ENCODE assay signal across 9 cellular contexts in the genomic region with DNA sequence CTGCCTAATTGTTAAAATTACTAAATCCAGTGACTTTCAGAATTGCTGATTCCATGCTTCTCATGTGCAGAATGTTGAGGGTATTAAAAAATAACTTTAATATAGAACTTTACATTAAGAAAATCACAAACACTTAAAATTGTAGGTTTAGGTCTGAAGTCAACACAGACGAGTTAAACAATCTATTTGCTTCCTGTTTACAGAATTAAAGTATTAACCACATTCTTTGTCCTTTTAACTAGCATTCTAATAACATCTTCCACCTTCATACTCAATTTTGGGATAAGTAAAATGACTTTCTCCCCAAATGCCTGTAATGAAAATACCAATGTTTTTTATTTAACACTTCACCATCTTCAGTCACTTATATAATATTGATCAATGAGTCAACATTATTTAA. TPM values are rescaled to one million over a fixed set of nuclear protein-coding genes. Genes with fewer than 3 reads are reported as not detected.
DNase-seq lines count a peak whose midpoint lies in the region; ATAC-seq and TF ChIP-seq lines count a peak whose summit lies in the region.
"Had no signal": no experiment of that assay in that cellular context is flagged by ENCODE, and none has a peak within 500 bp of the region (broad histone marks: within the 10 kb centered on the region; RNA-seq: fewer than 3 reads in every experiment).

No MANE protein-coding gene starts in this region.

- POLR2A ChIA-PET in activated CD8-positive, alpha-beta T cell treated with anti-CD3 and anti-CD28 coated beads, Interleukin-2, amount 10 ng/mL, durations not matched to agents 7 days and 5 days (lab: Charles Lee) = interaction anchor here (2.7 kb wide), 1 partner anchor 25 kb away, joined by 7 read pairs; no protein-coding TSS in a partner anchor

- no peak for DNase-seq in HFF-Myc (ENCODE audit: extremely low read depth, low read depth)
- DNase-seq in activated CD8-positive, alpha-beta T cell treated with anti-CD3 and anti-CD28 coated beads, Interleukin-2, amount 10 ng/mL, durations not matched to agents 7 days and 5 days = no peak
- DNase-seq in hepatocyte (ENCODE audit: low spot score) = no peak
- no peak for DNase-seq in dermis blood vessel endothelial cell

- H3K4me1 ChIP-seq in hepatocyte (ENCODE audit: insufficient read depth) (peaks cover 52% of the 10 kb centered on the region), skeletal muscle tissue (ENCODE audit: control insufficient read depth in 3 of 3, insufficient read depth in 3 of 3, low read length in 3 of 3) (peaks cover 28 to 53% (median 32%) of the 10 kb centered on the region in 3 donors)

- no peak overlapping the region for H2AFZ ChIP-seq in hepatocyte

- H3K27ac ChIP-seq in hepatocyte (no peak overlapping the region), skeletal muscle tissue (ENCODE audit: low read depth, low read length) (peak overlapping the region; percentile 33)
- H3K27ac ChIP-seq: HL-60 had no signal

- H3K9me3 ChIP-seq in hepatocyte (ENCODE audit: low read depth) (no peaks in the 10 kb centered on the region), skeletal muscle tissue (ENCODE audit: control insufficient read depth in 3 of 3, low read length in 3 of 3) (no peaks in the 10 kb centered on the region)

- 30% methylated on average over 1 of the region's 1 CpG for WGBS in hepatocyte (ENCODE audit: low lambda C conversion rate, missing lambda C conversion rate)

- H3K36me3 ChIP-seq in hepatocyte (replicated peaks; ENCODE audit: insufficient read depth, low read depth) = no peaks in the 10 kb centered on the region
- H3K36me3 ChIP-seq in skeletal muscle tissue (ENCODE audit: control insufficient read depth in 3 of 3, insufficient read depth in 3 of 3, low read length in 3 of 3) = no peaks in the 10 kb centered on the region

- H3K4me3 ChIP-seq in HFF-Myc (replicated peaks; ENCODE audit: low read depth, low read length) (peak overlapping the region; percentile 90), hepatocyte (no peak overlapping the region), skeletal muscle tissue (ENCODE audit: low read length in 3 of 3) (peak overlapping the region in 2 of 3 donors; percentile 1 to 36)

- peak overlapping the region; percentile 56 for H3K4me3 Mint-ChIP-seq in activated CD8-positive, alpha-beta T cell treated with anti-CD3 and anti-CD28 coated beads, Interleukin-2, amount 10 ng/mL, durations not matched to agents 7 days and 5 days

- H3K27ac Mint-ChIP-seq in activated CD8-positive, alpha-beta T cell treated with anti-CD3 and anti-CD28 coated beads, Interleukin-2, amount 10 ng/mL, durations not matched to agents 7 days and 5 days = no peak overlapping the region

- peaks cover 14% of the 10 kb centered on the region for H3K27me3 Mint-ChIP-seq in activated CD8-positive, alpha-beta T cell treated with anti-CD3 and anti-CD28 coated beads, Interleukin-2, amount 10 ng/mL, durations not matched to agents 7 days and 5 days (ENCODE audit: low read depth)

- CTCF ChIA-PET in activated CD8-positive, alpha-beta T cell treated with anti-CD3 and anti-CD28 coated beads, Interleukin-2, amount 10 ng/mL, durations not matched to agents 7 days and 5 days (lab: Charles Lee) = interaction anchor here (1.0 to 2.4 kb wide), 5 partner anchors 25 to 510 kb away, joined by 3 to 11 read pairs (median 3); a partner anchor contains a TSS

- H3K4me2 ChIP-seq in hepatocyte = peak overlapping the region; percentile 89

- TF ChIP-seq CTCF in HFF-Myc (IDR thresholded peaks at IDR 0.05; ENCODE audit: low read depth, low read length, missing control alignments) = no peak
- TF ChIP-seq CTCF in hepatocyte (IDR thresholded peaks at IDR 0.05; ENCODE audit: poor library complexity) = no peak

- peaks cover 42% of the 10 kb centered on the region for H3K4me1 Mint-ChIP-seq in activated CD8-positive, alpha-beta T cell treated with anti-CD3 and anti-CD28 coated beads, Interleukin-2, amount 10 ng/mL, durations not matched to agents 7 days and 5 days (ENCODE audit: low read depth)

- peaks cover 66% of the 10 kb centered on the region for H4K20me1 ChIP-seq in hepatocyte (ENCODE audit: insufficient read depth, poor library complexity, severe bottlenecking)

- no peaks in the 10 kb centered on the region for H3K9me3 Mint-ChIP-seq in activated CD8-positive, alpha-beta T cell treated with anti-CD3 and anti-CD28 coated beads, Interleukin-2, amount 10 ng/mL, durations not matched to agents 7 days and 5 days (ENCODE audit: insufficient read depth)

- ATAC-seq in activated CD8-positive, alpha-beta T cell treated with anti-CD3 and anti-CD28 coated beads, Interleukin-2, amount 10 ng/mL, durations not matched to agents 7 days and 5 days = no peak
- ATAC-seq in GM18511 (IDR thresholded peaks at IDR 0.05; ENCODE audit: unreplicated experiment) (no peak), GM21737 (IDR thresholded peaks at IDR 0.05; ENCODE audit: unreplicated experiment) (no peak), HG03469 (IDR thresholded peaks at IDR 0.05; ENCODE audit: unreplicated experiment) (no peak)

- H3K27me3 ChIP-seq in hepatocyte = no peaks in the 10 kb centered on the region
- H3K27me3 ChIP-seq in skeletal muscle tissue (ENCODE audit: control insufficient read depth in 3 of 3, insufficient read depth in 3 of 3, low read length in 3 of 3) = no peaks in the 10 kb centered on the region

- peak overlapping the region in 2 of 3 donors; percentile 36 to 91 for H3K9ac ChIP-seq in skeletal muscle tissue (ENCODE audit: low read depth in 1 of 3, low read length in 3 of 3)

- no peaks in the 10 kb centered on the region for H3K9me2 ChIP-seq in hepatocyte (replicated peaks; ENCODE audit: insufficient read depth)

- peaks cover 93% of the 10 kb centered on the region for H3K79me2 ChIP-seq in hepatocyte

- peaks cover 8% of the 10 kb centered on the region for H3K36me3 Mint-ChIP-seq in activated CD8-positive, alpha-beta T cell treated with anti-CD3 and anti-CD28 coated beads, Interleukin-2, amount 10 ng/mL, durations not matched to agents 7 days and 5 days (ENCODE audit: low read depth)

RNA-seq across cellular contexts. Expression of a gene that starts 2.2 kb away (rescaled TPM):
- total RNA-seq in activated CD8-positive, alpha-beta T cell treated with anti-CD3 and anti-CD28 coated beads, Interleukin-2, amount 10 ng/mL, durations not matched to agents 7 days and 5 days = 10 to 100 TPM; 35.0 to 40.2 TPM
- 552 and 564 TPM in 2 replicates for total RNA-seq in hepatocyte
- 291 and 292 TPM in 2 replicates for polyA plus RNA-seq in hepatocyte
- 363 TPM for total RNA-seq in skeletal muscle tissue
- total RNA-seq in dermis blood vessel endothelial cell = 1,657 and 1,756 TPM in 2 replicates
